Comparison of ENCODE assay signal across 9 cellular contexts in genomic region chr10:69479241-69479730, GRCh38. TPM values are rescaled to one million over a fixed set of nuclear protein-coding genes. Genes with fewer than 3 reads are reported as not detected.
A peak's percentile ranks its signal among the peaks of the same experiment; 100 is the strongest.
DNase-seq lines count a peak whose midpoint lies in the region; ATAC-seq and TF ChIP-seq lines count a peak whose summit lies in the region.
"Had no signal": no experiment of that assay in that cellular context is flagged by ENCODE, and none has a peak within 500 bp of the region (broad histone marks: within the 10 kb centered on the region; RNA-seq: fewer than 3 reads in every experiment).

No MANE protein-coding gene starts in this region.

- intact Hi-C loops in breast epithelium (cut with DNase I; ENCODE audit: low total_unique reads) (no loop called here), MCF 10A (cut with micrococcal nuclease) (no loop called here)

- H3K36me3 ChIP-seq in breast epithelium: no peaks in the 10 kb centered on the region
- H3K36me3 ChIP-seq in muscle layer of duodenum (ENCODE audit: control insufficient read depth in 1 of 2, insufficient read depth in 2 of 2, low read length in 2 of 2): no peaks in the 10 kb centered on the region

- no peak for TF ChIP-seq POLR2A in breast epithelium (IDR thresholded peaks at IDR 0.05)

- H3K36me3 Mint-ChIP-seq in MCF 10A (ENCODE audit: insufficient read depth, unreplicated experiment): no peaks in the 10 kb centered on the region
- no peaks in the 10 kb centered on the region for H3K36me3 Mint-ChIP-seq in stimulated activated effector memory CD8-positive, alpha-beta T cell treated with anti-CD3 and anti-CD28 coated beads, Interleukin-12 subunit alpha, Interleukin-12 subunit beta, amount 100 ng/mL, for 72 hours

- no TSS peak for BruUV-seq in MCF 10A (replicated peaks; lab: Mats Ljungman, UMichigan)

- no peak overlapping the region for H3K27ac Mint-ChIP-seq in MCF 10A (ENCODE audit: low read depth, unreplicated experiment)
- no peak overlapping the region for H3K27ac Mint-ChIP-seq in stimulated activated effector memory CD8-positive, alpha-beta T cell treated with anti-CD3 and anti-CD28 coated beads, Interleukin-12 subunit alpha, Interleukin-12 subunit beta, amount 100 ng/mL, for 72 hours
- H3K27ac Mint-ChIP-seq: activated CD4-positive, alpha-beta T cell treated with anti-CD3 and anti-CD28 coated beads for 36 hours had no signal

- H3K27me3 Mint-ChIP-seq in MCF 10A (ENCODE audit: insufficient read depth, unreplicated experiment): no peaks in the 10 kb centered on the region
- H3K27me3 Mint-ChIP-seq: activated CD4-positive, alpha-beta T cell treated with anti-CD3 and anti-CD28 coated beads for 36 hours had no signal

- H3K27me3 ChIP-seq in breast epithelium (no peaks in the 10 kb centered on the region), muscle layer of duodenum (ENCODE audit: low read depth, low read length) (no peaks in the 10 kb centered on the region)

- H3K4me1 Mint-ChIP-seq in MCF 10A (ENCODE audit: insufficient read depth, unreplicated experiment): peaks cover 11% of the 10 kb centered on the region
- no peaks in the 10 kb centered on the region for H3K4me1 Mint-ChIP-seq in stimulated activated effector memory CD8-positive, alpha-beta T cell treated with anti-CD3 and anti-CD28 coated beads, Interleukin-12 subunit alpha, Interleukin-12 subunit beta, amount 100 ng/mL, for 72 hours
- H3K4me1 Mint-ChIP-seq: activated CD4-positive, alpha-beta T cell treated with anti-CD3 and anti-CD28 coated beads for 36 hours had no signal

- no peak overlapping the region for H3K4me3 Mint-ChIP-seq in MCF 10A (ENCODE audit: unreplicated experiment)
- H3K4me3 Mint-ChIP-seq in stimulated activated effector memory CD8-positive, alpha-beta T cell treated with anti-CD3 and anti-CD28 coated beads, Interleukin-12 subunit alpha, Interleukin-12 subunit beta, amount 100 ng/mL, for 72 hours: no peak overlapping the region
- H3K4me3 Mint-ChIP-seq: activated CD4-positive, alpha-beta T cell treated with anti-CD3 and anti-CD28 coated beads for 36 hours had no signal

- H3K9me3 Mint-ChIP-seq in MCF 10A (ENCODE audit: unreplicated experiment): no peaks in the 10 kb centered on the region
- no peaks in the 10 kb centered on the region for H3K9me3 Mint-ChIP-seq in stimulated activated effector memory CD8-positive, alpha-beta T cell treated with anti-CD3 and anti-CD28 coated beads, Interleukin-12 subunit alpha, Interleukin-12 subunit beta, amount 100 ng/mL, for 72 hours

- H3K27ac ChIP-seq in breast epithelium (peak overlapping the region; percentile 37 to 82), muscle layer of duodenum (ENCODE audit: low read length) (peak overlapping the region; percentile 92)

- no peak overlapping the region for H3K4me3 ChIP-seq in breast epithelium
- peak overlapping the region in 1 of 2 donors; percentile 10 for H3K4me3 ChIP-seq in muscle layer of duodenum (ENCODE audit: low read depth in 1 of 2, low read length in 2 of 2)

- TF ChIP-seq CTCF in breast epithelium (IDR thresholded peaks at IDR 0.05) (no peak), MCF 10A (IDR thresholded peaks at IDR 0.05; ENCODE audit: unreplicated experiment) (no peak)

- DNase-seq in breast epithelium (ENCODE audit: low spot score in 2 of 2) (no peak), MCF 10A (ENCODE audit: unreplicated experiment) (no peak), dermis blood vessel endothelial cell (peak; percentile 92), HPDE6-E6E7 (ENCODE audit: extremely low spot score) (no peak)
- DNase-seq in stimulated activated CD4-positive, alpha-beta T cell treated with anti-CD3 and anti-CD28 coated beads, Interleukin-2, amount 100 ng/mL, for 24 hours: no peak
- DNase-seq in stimulated activated effector memory CD8-positive, alpha-beta T cell treated with anti-CD3 and anti-CD28 coated beads, Interleukin-12 subunit alpha, Interleukin-12 subunit beta, amount 100 ng/mL, for 72 hours (ENCODE audit: low spot score in 2 of 2): no peak
- DNase-seq: activated CD4-positive, alpha-beta T cell treated with anti-CD3 and anti-CD28 coated beads for 36 hours had no signal

- CTCF ChIA-PET in MCF 10A (lab: Yijun Ruan, JAX): no interaction called here

- POLR2A ChIA-PET in MCF 10A (lab: Yijun Ruan, JAX): interaction anchor here (0.6 to 0.9 kb wide), 4 partner anchors 15 to 161 kb away, joined by 3 to 4 read pairs (median 3); no protein-coding TSS in a partner anchor

- H3K4me1 ChIP-seq in breast epithelium (no peaks in the 10 kb centered on the region), muscle layer of duodenum (ENCODE audit: control insufficient read depth in 1 of 2, insufficient read depth in 2 of 2, low read length in 2 of 2) (peaks cover 19 to 66% of the 10 kb centered on the region in 2 donors)

- no peaks in the 10 kb centered on the region for H3K9me3 ChIP-seq in breast epithelium
- no peaks in the 10 kb centered on the region for H3K9me3 ChIP-seq in muscle layer of duodenum (ENCODE audit: control insufficient read depth in 1 of 2, low read length in 2 of 2)

- ATAC-seq in stimulated activated effector memory CD8-positive, alpha-beta T cell treated with anti-CD3 and anti-CD28 coated beads, Interleukin-12 subunit alpha, Interleukin-12 subunit beta, amount 100 ng/mL, for 72 hours: no peak
- no peak for ATAC-seq in HG02885 (IDR thresholded peaks at IDR 0.05; ENCODE audit: poor library complexity, unreplicated experiment)
- ATAC-seq: activated CD4-positive, alpha-beta T cell treated with anti-CD3 and anti-CD28 coated beads for 36 hours had no signal

RNA-seq across cellular contexts. Expression of gene TSPAN15, which starts 28.0 kb away (rescaled TPM):
- total RNA-seq in breast epithelium (10 to 100 TPM; 53.3 to 89.5 (median 65.0) TPM), MCF 10A (2022) (0.52 and 0.54 TPM in 2 replicates), dermis blood vessel endothelial cell (108 and 175 TPM in 2 replicates)

Comparison
In these comparisons a context has a peak if more than half of its experiments do, and no peak if none do; other contexts are left out.
1. RNA of gene TSPAN15, which starts 28.0 kb away (total RNA-seq): 108 to 175 TPM in dermis blood vessel endothelial cell and 53.3 to 89.5 TPM in breast epithelium; 0.52 to 0.54 TPM in MCF 10A; every median in the first group is over 10 times any median in the second.